In the genomic region with DNA sequence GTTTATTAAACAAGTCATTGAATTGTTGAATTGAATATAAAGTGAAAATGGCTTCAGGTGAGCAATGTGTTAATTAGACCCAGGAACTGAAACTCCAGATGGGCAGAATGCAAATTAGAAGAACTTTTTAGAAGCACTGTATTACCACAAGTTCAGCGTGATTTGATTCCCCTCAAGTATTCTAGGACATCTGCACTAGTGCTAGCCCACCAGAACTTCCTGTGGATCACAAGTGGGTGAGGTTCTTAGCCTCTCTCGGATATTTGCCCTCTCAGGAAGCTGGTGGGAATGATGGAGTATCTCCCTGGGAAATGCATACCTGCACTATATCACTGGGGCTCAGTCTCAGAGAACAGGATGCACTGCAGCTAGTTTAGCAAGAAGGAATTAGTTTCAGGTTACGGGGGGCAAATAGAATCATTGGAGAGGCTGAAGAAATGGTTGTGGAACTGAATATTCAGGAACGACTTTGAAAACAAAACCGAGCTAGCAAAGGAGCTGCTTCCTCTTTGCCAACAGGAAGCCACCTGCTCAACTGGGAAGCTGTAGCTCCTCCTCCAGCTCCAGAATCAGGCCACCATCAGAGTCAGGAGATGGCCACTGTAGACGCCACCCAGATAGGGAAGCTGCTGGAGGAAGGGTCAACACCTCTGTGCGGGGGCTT, we compare ENCODE assay signal across 16 cellular contexts.
DNase-seq lines count a peak whose midpoint lies in the region; ATAC-seq and TF ChIP-seq lines count a peak whose summit lies in the region.
"Had no signal": no experiment of that assay in that cellular context is flagged by ENCODE, and none has a peak within 500 bp of the region (broad histone marks: within the 10 kb centered on the region; RNA-seq: fewer than 3 reads in every experiment).

No MANE protein-coding gene starts in this region.

- H3K36me3 ChIP-seq in DOHH2 (ENCODE audit: control insufficient read depth, low read length) (no peaks in the 10 kb centered on the region), vagina (no peaks in the 10 kb centered on the region)
- H3K36me3 ChIP-seq: gastroesophageal sphincter, prostate gland, SJSA1, upper lobe of right lung had no signal

- DNase-seq in GM19240 (ENCODE audit: insufficient read length, low spot score) (peak; percentile 29), NCI-H524 (lab: John Stamatoyannopoulos, UW) (peak; percentile 34 to 68), vagina (ENCODE audit: extremely low spot score in 2 of 2) (no peak), SW480 (ENCODE audit: low spot score) (no peak), NCI-H1930 (lab: John Stamatoyannopoulos, UW) (no peak)
- no peak for DNase-seq in activated T-cell treated with anti-CD3 and anti-CD28 coated beads, Interleukin-2, amount 50 U/mL, for 4 hours
- DNase-seq: kidney, NCI-H1694 treated with DMSO at 0.1 percent for 48 hours, NCI-H774, upper lobe of right lung had no signal

- no peak for TF ChIP-seq POLR2A in vagina (IDR thresholded peaks at IDR 0.05)

- H3K4me1 ChIP-seq in DOHH2 (ENCODE audit: control insufficient read depth, low read length) (peaks cover 45% of the 10 kb centered on the region), vagina (no peaks in the 10 kb centered on the region)
- H3K4me1 ChIP-seq: gastroesophageal sphincter, prostate gland, SJSA1, upper lobe of right lung had no signal

- H3K27ac ChIP-seq in DOHH2 (ENCODE audit: low read depth, low read length) (peak overlapping the region; percentile 81), vagina (no peak overlapping the region)
- H3K27ac ChIP-seq: gastroesophageal sphincter, prostate gland, SJSA1, upper lobe of right lung had no signal

- peaks cover 5% of the 10 kb centered on the region for H3K27me3 Mint-ChIP-seq in activated T-cell treated with anti-CD3 and anti-CD28 coated beads, Interleukin-2, amount 50 U/mL, for 4 hours (ENCODE audit: low read depth)

- peaks cover 12% of the 10 kb centered on the region for H3K9me3 Mint-ChIP-seq in activated T-cell treated with anti-CD3 and anti-CD28 coated beads, Interleukin-2, amount 50 U/mL, for 4 hours

- H4K20me1 ChIP-seq in DOHH2 (ENCODE audit: control insufficient read depth, insufficient read depth, low read depth, low read length), result no peaks in the 10 kb centered on the region

- peaks cover 18% of the 10 kb centered on the region for H3F3A ChIP-seq in DOHH2 (ENCODE audit: control insufficient read depth, insufficient read depth)

- H3K27me3 ChIP-seq in DOHH2 (ENCODE audit: control insufficient read depth, low read length) (peaks cover 10% of the 10 kb centered on the region), vagina (no peaks in the 10 kb centered on the region)
- H3K27me3 ChIP-seq: SJSA1, upper lobe of right lung had no signal

- H3K4me3 Mint-ChIP-seq in activated T-cell treated with anti-CD3 and anti-CD28 coated beads, Interleukin-2, amount 50 U/mL, for 4 hours, result no peak overlapping the region

- H3K79me2 ChIP-seq in DOHH2 (ENCODE audit: control insufficient read depth, low read length), result no peaks in the 10 kb centered on the region

- H3K4me3 ChIP-seq in DOHH2 (ENCODE audit: low read length), result peak overlapping the region; percentile 64
- no peak overlapping the region for H3K4me3 ChIP-seq in vagina
- H3K4me3 ChIP-seq: gastroesophageal sphincter, prostate gland, SJSA1, upper lobe of right lung had no signal

- peak overlapping the region; percentile 91 for H3K4me2 ChIP-seq in DOHH2 (ENCODE audit: low read length)

- no peaks in the 10 kb centered on the region for H3K9me2 ChIP-seq in DOHH2 (replicated peaks; ENCODE audit: control insufficient read depth, low read length)

- ATAC-seq in HG02642 (IDR thresholded peaks at IDR 0.05; ENCODE audit: poor library complexity, unreplicated experiment), result peak; percentile 64
- no peak for ATAC-seq in activated T-cell treated with anti-CD3 and anti-CD28 coated beads, Interleukin-2, amount 50 U/mL, for 4 hours
- ATAC-seq: activated naive CD4-positive, alpha-beta T cell treated with anti-CD3 and anti-CD28 coated beads, Interleukin-2, amount 50 U/mL, for 72 hours; gastroesophageal sphincter; upper lobe of right lung had no signal

- no peak for TF ChIP-seq CTCF in DOHH2 (IDR thresholded peaks at IDR 0.05; ENCODE audit: low read depth, low read length, poor library complexity, severe bottlenecking)
- no peak for TF ChIP-seq CTCF in vagina (IDR thresholded peaks at IDR 0.05)

- H3K4me1 Mint-ChIP-seq in activated T-cell treated with anti-CD3 and anti-CD28 coated beads, Interleukin-2, amount 50 U/mL, for 4 hours (ENCODE audit: low read depth), result no peaks in the 10 kb centered on the region

- H3K9me3 ChIP-seq in DOHH2 (ENCODE audit: control insufficient read depth, insufficient read depth, low read length) (no peaks in the 10 kb centered on the region), vagina (no peaks in the 10 kb centered on the region)
- H3K9me3 ChIP-seq: gastroesophageal sphincter, prostate gland, SJSA1, upper lobe of right lung had no signal

- H3K36me3 Mint-ChIP-seq in activated T-cell treated with anti-CD3 and anti-CD28 coated beads, Interleukin-2, amount 50 U/mL, for 4 hours (ENCODE audit: insufficient read depth), result no peaks in the 10 kb centered on the region

- intact Hi-C loops in vagina (cut with DNase I), result no loop called here

Comparison
In these comparisons a context has a peak if more than half of its experiments do, and no peak if none do; other contexts are left out.
1. DNase-seq: peak in GM19240 (single experiment) and NCI-H524 (2 of 2); none in vagina (0 of 2), SW480 (single experiment), activated T-cell treated with anti-CD3 and anti-CD28 coated beads, Interleukin-2, amount 50 U/mL, for 4 hours (single experiment) and NCI-H1930 (0 of 2).